In genomic region chr11:9263840-9264380, GRCh38 we compare ENCODE assay signal across 7 cellular contexts. TPM values are rescaled to one million over a fixed set of nuclear protein-coding genes. Genes with fewer than 3 reads are reported as not detected.
A peak's percentile ranks its signal among the peaks of the same experiment; 100 is the strongest.
DNase-seq lines count a peak whose midpoint lies in the region; ATAC-seq and TF ChIP-seq lines count a peak whose summit lies in the region.

No MANE protein-coding gene starts in this region.

- TF ChIP-seq CTCF in RWPE2 (IDR thresholded peaks at IDR 0.05; ENCODE audit: poor library complexity, severe bottlenecking) = no peak
- no peak for TF ChIP-seq CTCF in MCF 10A (IDR thresholded peaks at IDR 0.05; ENCODE audit: unreplicated experiment)

- CTCF ChIA-PET in MCF 10A (lab: Yijun Ruan, JAX) = interaction anchor here (0.6 to 0.7 kb wide), 4 partner anchors 64 to 100 kb away, joined by 3 to 4 read pairs (median 4); no protein-coding TSS in a partner anchor

- H3K27ac Mint-ChIP-seq in MCF 10A (ENCODE audit: low read depth, unreplicated experiment) (peak overlapping the region; percentile 70), memory B cell (peak overlapping the region; percentile 90)

- no peaks in the 10 kb centered on the region for H3K36me3 Mint-ChIP-seq in MCF 10A (ENCODE audit: insufficient read depth, unreplicated experiment)
- no peaks in the 10 kb centered on the region for H3K36me3 Mint-ChIP-seq in memory B cell

- H3K36me3 ChIP-seq in RWPE2 (ENCODE audit: low read depth) = no peaks in the 10 kb centered on the region

- H3K4me1 ChIP-seq in RWPE2 (ENCODE audit: insufficient read depth, poor library complexity, severe bottlenecking) = no peaks in the 10 kb centered on the region

- peak overlapping the region; percentile 84 for H3K4me3 Mint-ChIP-seq in MCF 10A (ENCODE audit: unreplicated experiment)
- H3K4me3 Mint-ChIP-seq in memory B cell = peak overlapping the region; percentile 88

- intact Hi-C loops in MCF 10A (cut with micrococcal nuclease) = loop anchor here (2.0 to 10.0 kb wide), 4 partner anchors 45 to 249 kb away; partner anchors contain the start of gene IPO7

- no peaks in the 10 kb centered on the region for H3K27me3 ChIP-seq in RWPE2 (ENCODE audit: insufficient read depth, poor library complexity, severe bottlenecking)

- no peaks in the 10 kb centered on the region for H3K27me3 Mint-ChIP-seq in MCF 10A (ENCODE audit: insufficient read depth, unreplicated experiment)
- no peaks in the 10 kb centered on the region for H3K27me3 Mint-ChIP-seq in memory B cell

- no peaks in the 10 kb centered on the region for H3K9me3 Mint-ChIP-seq in MCF 10A (ENCODE audit: unreplicated experiment)
- no peaks in the 10 kb centered on the region for H3K9me3 Mint-ChIP-seq in memory B cell

- POLR2A ChIA-PET in MCF 10A (lab: Yijun Ruan, JAX) = interaction anchor here (0.6 to 2.3 kb wide), 22 partner anchors 10 to 621 kb away, joined by 3 to 14 read pairs (median 3); partner anchors contain the start of genes AKIP1, TMEM9B and ZNF143

- BruUV-seq in MCF 10A (replicated peaks; lab: Mats Ljungman, UMichigan) = TSS peak; percentile 71

- no peaks in the 10 kb centered on the region for H3K9me3 ChIP-seq in RWPE2 (ENCODE audit: severe bottlenecking)

- H3K4me1 Mint-ChIP-seq in MCF 10A (ENCODE audit: insufficient read depth, unreplicated experiment) (peaks cover 15% of the 10 kb centered on the region), memory B cell (peaks cover 32% of the 10 kb centered on the region)

- ATAC-seq in GM18867 (IDR thresholded peaks at IDR 0.05; ENCODE audit: unreplicated experiment) (peak; percentile 75), HG02973 (IDR thresholded peaks at IDR 0.05; ENCODE audit: unreplicated experiment) (peak; percentile 68), RWPE2 (ENCODE audit: low read depth) (peak; percentile 16; the same call in 2 of the 3 replicates), memory B cell (ENCODE audit: low read depth) (peak; percentile 68)

- H3K27ac ChIP-seq in RWPE2 (ENCODE audit: poor library complexity, severe bottlenecking) = peak overlapping the region; percentile 45

- H3K4me3 ChIP-seq in RWPE2 (ENCODE audit: severe bottlenecking) = peak overlapping the region; percentile 62

- DNase-seq in RWPE2 (ENCODE audit: low spot score) (no peak), MCF 10A (ENCODE audit: unreplicated experiment) (peak; percentile 33), memory B cell (ENCODE audit: low spot score in 2 of 2) (peak in 1 of 2 donors; percentile 25), foreskin melanocyte (no peak)
- DNase-seq in stimulated activated naive CD4-positive, alpha-beta T cell treated with Interleukin-2 at 50 U/mL for 16 hours (lab: John Stamatoyannopoulos, UW) = peak; percentile 46

RNA-seq across cellular contexts. Expression of gene DENND5A, which starts 1.2 kb away (rescaled TPM):
- 55.4 and 61.1 TPM in 2 replicates for total RNA-seq in MCF 10A (2022)

RNA-seq across cellular contexts. Expression of gene TMEM41B, which starts 50.5 kb away (rescaled TPM):
- total RNA-seq in MCF 10A (2022) = 50.3 and 72.8 TPM in 2 replicates

Comparison
In these comparisons a context has a peak if more than half of its experiments do, and no peak if none do; other contexts are left out.
1. ATAC-seq: peak in every context shown above with its lines; median percentile 75 in GM18867; 68 in HG02973; 68 in memory B cell; 16 in RWPE2.
2. DNase-seq: peak in MCF 10A (single experiment) and stimulated activated naive CD4-positive, alpha-beta T cell treated with Interleukin-2 at 50 U/mL for 16 hours (single experiment); none in RWPE2 (single experiment) and foreskin melanocyte (single experiment).